ENCODE assay signal across 1 cellular context in the genomic region with DNA sequence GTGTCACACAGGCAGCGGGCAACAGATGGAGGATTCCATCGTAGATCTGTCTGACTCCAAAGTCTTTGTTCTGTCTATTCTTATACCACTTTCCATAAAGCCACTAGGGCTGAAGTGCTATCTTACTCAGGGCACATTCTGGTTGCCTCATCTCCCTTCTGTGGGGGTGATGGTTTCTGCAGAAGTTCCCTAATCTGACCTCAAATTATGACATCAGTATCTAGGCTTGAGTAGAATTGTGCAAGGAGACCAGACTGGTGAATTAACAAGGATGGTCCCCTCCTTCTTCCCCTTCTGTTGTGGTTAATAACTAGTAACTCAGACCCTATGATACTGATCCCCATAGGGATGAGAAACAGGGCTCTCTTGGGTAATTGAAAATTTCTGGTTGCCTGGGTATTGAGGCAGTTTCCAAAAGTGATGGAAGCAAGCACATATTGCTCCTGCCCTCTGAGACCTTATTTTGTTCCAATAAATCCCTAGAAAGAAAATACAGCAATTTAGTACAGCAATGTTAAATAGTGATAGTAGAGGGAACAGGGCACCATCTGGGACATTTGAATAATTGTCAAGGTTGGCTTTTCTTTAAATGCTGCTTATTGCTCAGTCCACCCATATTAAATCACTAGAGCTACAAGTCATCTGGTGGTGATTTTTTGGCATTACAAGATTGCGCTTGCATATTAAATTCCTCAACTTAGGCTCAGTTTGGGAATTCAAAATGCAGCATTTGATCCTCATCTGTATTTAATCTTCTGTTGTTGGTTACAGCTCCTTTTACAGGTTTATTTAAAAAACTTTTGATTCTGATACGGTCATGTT.
TF ChIP-seq lines count a peak whose summit lies in the region.

No MANE protein-coding gene starts in this region.

TF ChIP-seq in HepG2, 621 proteins besides CTCF, POLR2A, EP300 and RAD21 (continued from another document):
- TF ChIP-seq ZNF569 (CRISPR knock-in tag; IDR thresholded peaks at IDR 0.05; ENCODE audit: borderline replicate concordance), result no peak
- TF ChIP-seq ZNF557 (CRISPR knock-in tag; IDR thresholded peaks at IDR 0.05), result no peak
- TF ChIP-seq, protein P1, sequence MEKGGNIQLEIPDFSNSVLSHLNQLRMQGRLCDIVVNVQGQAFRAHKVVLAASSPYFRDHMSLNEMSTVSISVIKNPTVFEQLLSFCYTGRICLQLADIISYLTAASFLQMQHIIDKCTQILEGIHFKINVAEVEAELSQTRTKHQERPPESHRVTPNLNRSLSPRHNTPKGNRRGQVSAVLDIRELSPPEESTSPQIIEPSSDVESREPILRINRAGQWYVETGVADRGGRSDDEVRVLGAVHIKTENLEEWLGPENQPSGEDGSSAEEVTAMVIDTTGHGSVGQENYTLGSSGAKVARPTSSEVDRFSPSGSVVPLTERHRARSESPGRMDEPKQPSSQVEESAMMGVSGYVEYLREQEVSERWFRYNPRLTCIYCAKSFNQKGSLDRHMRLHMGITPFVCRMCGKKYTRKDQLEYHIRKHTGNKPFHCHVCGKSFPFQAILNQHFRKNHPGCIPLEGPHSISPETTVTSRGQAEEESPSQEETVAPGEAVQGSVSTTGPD (CRISPR knock-in tag; IDR thresholded peaks at IDR 0.05), result no peak
- TF ChIP-seq WIZ (CRISPR knock-in tag; IDR thresholded peaks at IDR 0.05), result no peak
- no peak for TF ChIP-seq ZNF615 (CRISPR knock-in tag; IDR thresholded peaks at IDR 0.05; ENCODE audit: borderline replicate concordance)
- TF ChIP-seq AKAP8 (CRISPR knock-in tag; IDR thresholded peaks at IDR 0.05), result no peak
- TF ChIP-seq ZNF224 (CRISPR knock-in tag; IDR thresholded peaks at IDR 0.05), result no peak
- TF ChIP-seq JUND (CRISPR knock-in tag; IDR thresholded peaks at IDR 0.05), result no peak
TF ChIP-seq in HepG2: peak in this region for 0.
